1 cellular context compared by ENCODE assay signal in genomic region chr12:57218030-57218853, GRCh38.
TF ChIP-seq lines count a peak whose summit lies in the region.

No MANE protein-coding gene starts in this region.

TF ChIP-seq in HEK293, 187 proteins besides CTCF, POLR2A, EP300 and RAD21 (continued from another document):
- TF ChIP-seq AEBP2 (tag by site-specific recombination; IDR thresholded peaks at IDR 0.05; ENCODE audit: borderline replicate concordance) (no peak), ZNF19 (tag by site-specific recombination; IDR thresholded peaks at IDR 0.05; ENCODE audit: low read depth) (no peak), YY1 (tag by site-specific recombination; IDR thresholded peaks at IDR 0.05) (no peak), ZBTB6 (tag by site-specific recombination; IDR thresholded peaks at IDR 0.05) (no peak), MYNN (tag by site-specific recombination; IDR thresholded peaks at IDR 0.05; ENCODE audit: borderline replicate concordance) (no peak), PRDM10 (tag by site-specific recombination; IDR thresholded peaks at IDR 0.05) (no peak), ZNF521 (tag by site-specific recombination; IDR thresholded peaks at IDR 0.05) (no peak), ZNF169 (tag by site-specific recombination; IDR thresholded peaks at IDR 0.05) (no peak), ZBTB1 (tag by site-specific recombination; IDR thresholded peaks at IDR 0.05) (no peak), KLF9 (tag by site-specific recombination; IDR thresholded peaks at IDR 0.05; ENCODE audit: low read depth) (no peak), GFI1B (tag by site-specific recombination; IDR thresholded peaks at IDR 0.05) (no peak), ZNF791 (tag by site-specific recombination; IDR thresholded peaks at IDR 0.05) (no peak), ZNF248 (tag by site-specific recombination; IDR thresholded peaks at IDR 0.05) (no peak), ZBTB11 (tag by site-specific recombination; conservative IDR thresholded peaks at IDR 0.05; ENCODE audit: low read depth) (no peak), ZNF148 (tag by site-specific recombination; IDR thresholded peaks at IDR 0.05; ENCODE audit: borderline replicate concordance) (no peak), ZNF692 (tag by site-specific recombination; IDR thresholded peaks at IDR 0.05) (no peak; the same call in 1 of the 2 replicates), ZNF560 (tag by site-specific recombination; IDR thresholded peaks at IDR 0.05; ENCODE audit: borderline replicate concordance) (no peak), ZNF366 (tag by site-specific recombination; conservative IDR thresholded peaks at IDR 0.05) (no peak), ZNF664 (tag by site-specific recombination; IDR thresholded peaks at IDR 0.05) (no peak), ZBTB7A (tag by site-specific recombination; IDR thresholded peaks at IDR 0.05; ENCODE audit: low read depth) (no peak), ZNF48 (tag by site-specific recombination; IDR thresholded peaks at IDR 0.05) (no peak), PRDM1 (tag by site-specific recombination; IDR thresholded peaks at IDR 0.05) (peak; percentile 69; the same call in 1 of the 2 replicates), ZNF645 (tag by site-specific recombination; IDR thresholded peaks at IDR 0.05) (no peak), TSHZ1 (tag by site-specific recombination; IDR thresholded peaks at IDR 0.05; ENCODE audit: borderline replicate concordance) (no peak), ZEB2 (tag by site-specific recombination; IDR thresholded peaks at IDR 0.05) (no peak), SETDB1 (IDR thresholded peaks at IDR 0.05; ENCODE audit: insufficient read length, low read length) (no peak), HOXD13 (CRISPR knock-in tag; IDR thresholded peaks at IDR 0.05; ENCODE audit: borderline replicate concordance) (no peak), ZNF530 (tag by site-specific recombination; IDR thresholded peaks at IDR 0.05; ENCODE audit: low read depth) (no peak), ZNF623 (tag by site-specific recombination; IDR thresholded peaks at IDR 0.05) (no peak), BCL6B (tag by site-specific recombination; IDR thresholded peaks at IDR 0.05) (no peak), ZNF394 (tag by site-specific recombination; IDR thresholded peaks at IDR 0.05; ENCODE audit: borderline replicate concordance) (no peak), ZBTB44 (tag by site-specific recombination; IDR thresholded peaks at IDR 0.05) (no peak)
